18 cellular contexts compared by ENCODE assay signal in genomic region chr18:25465152-25465790, GRCh38.
"Had no signal": no experiment of that assay in that cellular context is flagged by ENCODE, and none has a peak within 500 bp of the region (broad histone marks: within the 10 kb centered on the region; RNA-seq: fewer than 3 reads in every experiment).

No MANE protein-coding gene starts in this region.

- H3K27me3 ChIP-seq: esophagus squamous epithelium, gastroesophageal sphincter, right atrium auricular region, tibial artery had no signal

- H3K27ac Mint-ChIP-seq: activated naive CD4-positive, alpha-beta T cell treated with anti-CD3 and anti-CD28 coated beads for 36 hours; activated T-cell treated with anti-CD3 and anti-CD28 coated beads, Interleukin-2, amount 50 U/mL, for 72 hours; dendritic cell treated with granulocyte-macrophage colony-stimulating factor and Interleukin-4, amounts not matched to agents 40 ng/mL and 50 ng/mL, for 4 days; effector memory CD8-positive, alpha-beta T cell; progenitor cell of endocrine pancreas; T-helper 1 cell treated with Interleukin-12 subunit alpha and Interleukin-12 subunit beta and Interleukin-4 antibody, amounts not matched to agents 30 μg/mL and 1 μg/mL, for 36 hours; WTC11 had no signal

- DNase-seq: activated CD4-positive, alpha-beta T cell treated with anti-CD3 and anti-CD28 coated beads, Interleukin-2, amount 50 U/mL, for 48 hours; activated effector memory CD4-positive, alpha-beta T cell treated with Interleukin-2 at 50 U/mL for 16 hours; activated naive CD4-positive, alpha-beta T cell treated with anti-CD3 and anti-CD28 coated beads for 36 hours; activated T-cell treated with anti-CD3 and anti-CD28 coated beads, Interleukin-2, amount 50 U/mL, for 72 hours; effector memory CD8-positive, alpha-beta T cell; esophagus squamous epithelium; head of caudate nucleus; left cardiac atrium; stimulated activated CD4-positive, alpha-beta T cell treated with anti-CD3 and anti-CD28 coated beads, Interleukin-4, amount 100 ng/mL, for 24 hours; stimulated activated naive CD8-positive, alpha-beta T cell treated with anti-CD3 and anti-CD28 coated beads, Interleukin-15, Interleukin-2, amounts not matched to agents 100 U/mL and 50 U/mL, for 24 hours; T1000; tibial artery had no signal

- H3K4me3 Mint-ChIP-seq: activated naive CD4-positive, alpha-beta T cell treated with anti-CD3 and anti-CD28 coated beads for 36 hours; activated T-cell treated with anti-CD3 and anti-CD28 coated beads, Interleukin-2, amount 50 U/mL, for 72 hours; dendritic cell treated with granulocyte-macrophage colony-stimulating factor and Interleukin-4, amounts not matched to agents 40 ng/mL and 50 ng/mL, for 4 days; effector memory CD8-positive, alpha-beta T cell; T-helper 1 cell treated with Interleukin-12 subunit alpha and Interleukin-12 subunit beta and Interleukin-4 antibody, amounts not matched to agents 30 μg/mL and 1 μg/mL, for 36 hours; WTC11 had no signal

- H3K36me3 Mint-ChIP-seq: WTC11 had no signal

- H3K9me3 ChIP-seq: esophagus squamous epithelium, gastroesophageal sphincter, right atrium auricular region, tibial artery had no signal

- ATAC-seq: activated T-cell treated with anti-CD3 and anti-CD28 coated beads, Interleukin-2, amount 50 U/mL, for 72 hours; effector memory CD8-positive, alpha-beta T cell; gastroesophageal sphincter; left cardiac atrium; stimulated activated naive CD8-positive, alpha-beta T cell treated with anti-CD3 and anti-CD28 coated beads, Interleukin-15, Interleukin-2, amounts not matched to agents 100 U/mL and 50 U/mL, for 24 hours; WTC11 had no signal

- H3K27me3 Mint-ChIP-seq: dendritic cell treated with granulocyte-macrophage colony-stimulating factor and Interleukin-4, amounts not matched to agents 40 ng/mL and 50 ng/mL, for 4 days; effector memory CD8-positive, alpha-beta T cell had no signal

- H3K9me3 Mint-ChIP-seq: dendritic cell treated with granulocyte-macrophage colony-stimulating factor and Interleukin-4, amounts not matched to agents 40 ng/mL and 50 ng/mL, for 4 days; T-helper 1 cell treated with Interleukin-12 subunit alpha and Interleukin-12 subunit beta and Interleukin-4 antibody, amounts not matched to agents 30 μg/mL and 1 μg/mL, for 36 hours; WTC11 had no signal

- H3K36me3 ChIP-seq: esophagus squamous epithelium, gastroesophageal sphincter, right atrium auricular region, tibial artery had no signal

- H3K4me3 ChIP-seq: esophagus squamous epithelium, gastroesophageal sphincter, right atrium auricular region, tibial artery had no signal

- H3K27ac ChIP-seq: esophagus squamous epithelium, gastroesophageal sphincter, right atrium auricular region, tibial artery had no signal
